Comparison of ENCODE assay signal across 20 cellular contexts in genomic region chr4:131427000-131427399, GRCh38.
DNase-seq lines count a peak whose midpoint lies in the region; ATAC-seq lines count a peak whose summit lies in the region.
"Had no signal": no experiment of that assay in that cellular context is flagged by ENCODE, and none has a peak within 500 bp of the region (broad histone marks: within the 10 kb centered on the region; RNA-seq: fewer than 3 reads in every experiment).

No MANE protein-coding gene starts in this region.

- ATAC-seq in GM18907 (IDR thresholded peaks at IDR 0.05; ENCODE audit: unreplicated experiment) (peak; percentile 13), HG02610 (IDR thresholded peaks at IDR 0.05; ENCODE audit: unreplicated experiment) (peak; percentile 3), GM19452 (IDR thresholded peaks at IDR 0.05; ENCODE audit: unreplicated experiment) (no peak), HG02759 (IDR thresholded peaks at IDR 0.05; ENCODE audit: unreplicated experiment) (no peak)
- ATAC-seq: right lobe of liver had no signal

- no peak overlapping the region for H2AK5ac ChIP-seq in mesendoderm (ENCODE audit: low read length)

- H4K8ac ChIP-seq in mesendoderm (ENCODE audit: low read depth, low read length): no peak overlapping the region

- no peak overlapping the region for H3K4ac ChIP-seq in mesendoderm (ENCODE audit: low read depth, low read length)

- no peak overlapping the region for H3K56ac ChIP-seq in mesendoderm (ENCODE audit: low read length)

- H3K79me2 ChIP-seq in mesendoderm (ENCODE audit: control insufficient read depth, insufficient read depth, low read length): no peaks in the 10 kb centered on the region

- no peak overlapping the region for H2BK15ac ChIP-seq in mesendoderm (replicated peaks; ENCODE audit: low read depth)

- H3K27me3 ChIP-seq in mesendoderm (ENCODE audit: insufficient read depth, low read length, poor library complexity): no peaks in the 10 kb centered on the region
- H3K27me3 ChIP-seq: adrenal gland, BLaER1, right lobe of liver had no signal

- WGBS in mesendoderm (ENCODE audit: extremely low coverage, insufficient coverage, low lambda C conversion rate): no CpG with 5 or more reads among the region's 2 CpGs

- H3K79me1 ChIP-seq in mesendoderm (ENCODE audit: low read length): no peaks in the 10 kb centered on the region

- no peaks in the 10 kb centered on the region for H3K36me3 ChIP-seq in mesendoderm (ENCODE audit: control insufficient read depth, insufficient read depth, low read length)
- H3K36me3 ChIP-seq: adrenal gland, BLaER1, right lobe of liver, thoracic aorta, WERI-Rb-1 had no signal

- DNase-seq in OCI-M1 (lab: John Stamatoyannopoulos, UW) (peak; percentile 32), mesendoderm (peak; percentile 23), midbrain (lab: John Stamatoyannopoulos, UW) (no peak)
- DNase-seq: adrenal gland; cerebellar nuclear complex; DMS 273 treated with DMSO at 0.1 percent for 48 hours; GOT3; NCI-H2081 treated with DMSO at 0.1 percent for 48 hours; NCI-H82; nucleus accumbens; right lobe of liver; stimulated activated CD4-positive, alpha-beta T cell treated with anti-CD3 and anti-CD28 coated beads, Interleukin-2, amount 100 ng/mL, for 24 hours; T-helper 1 cell; WERI-Rb-1 had no signal

- no peak overlapping the region for H4K5ac ChIP-seq in mesendoderm (ENCODE audit: low read length)

- no peak overlapping the region for H3K4me2 ChIP-seq in mesendoderm (ENCODE audit: low read length)
- H3K4me2 ChIP-seq: BLaER1 had no signal

- no peak overlapping the region for H2BK120ac ChIP-seq in mesendoderm (ENCODE audit: low read depth, low read length)

- no peak overlapping the region for H3K4me3 ChIP-seq in mesendoderm (ENCODE audit: low read length)
- H3K4me3 ChIP-seq: adrenal gland, BLaER1, right lobe of liver, thoracic aorta had no signal

- H3K9ac ChIP-seq in mesendoderm (ENCODE audit: low read length): no peak overlapping the region
- H3K9ac ChIP-seq: BLaER1 had no signal

- no peak overlapping the region for H2BK5ac ChIP-seq in mesendoderm (ENCODE audit: low read length)

- H3K18ac ChIP-seq in mesendoderm (ENCODE audit: low read length): no peak overlapping the region

- no peaks in the 10 kb centered on the region for H3K4me1 ChIP-seq in mesendoderm (ENCODE audit: control insufficient read depth, low read depth, low read length)
- H3K4me1 ChIP-seq: adrenal gland, BLaER1, right lobe of liver had no signal

- no peak overlapping the region for H3K27ac ChIP-seq in mesendoderm (ENCODE audit: low read depth, low read length)
- H3K27ac ChIP-seq: adrenal gland, BLaER1, right lobe of liver, thoracic aorta, WERI-Rb-1 had no signal

- H3K23ac ChIP-seq in mesendoderm (ENCODE audit: low read length): no peak overlapping the region

Comparison
In these comparisons a context has a peak if more than half of its experiments do, and no peak if none do; other contexts are left out.
1. ATAC-seq: peak in GM18907 (single experiment) and HG02610 (single experiment); none in GM19452 (single experiment) and HG02759 (single experiment).